8 cellular contexts compared by ENCODE assay signal in genomic region chr6:1792989-1793388, GRCh38.
A peak's percentile ranks its signal among the peaks of the same experiment; 100 is the strongest.
DNase-seq lines count a peak whose midpoint lies in the region; ATAC-seq and TF ChIP-seq lines count a peak whose summit lies in the region.

No MANE protein-coding gene starts in this region.

- no peaks in the 10 kb centered on the region for H3K36me3 ChIP-seq in HAP-1 (replicated peaks)

- H3K27me3 ChIP-seq in HAP-1 (ENCODE audit: low read depth), result no peaks in the 10 kb centered on the region

- no peak overlapping the region for H3K4me3 Mint-ChIP-seq in Calu3 (ENCODE audit: low read depth, unreplicated experiment)

- no peak overlapping the region for H3K27ac Mint-ChIP-seq in Calu3 (ENCODE audit: unreplicated experiment)

- ATAC-seq in HG02763 (IDR thresholded peaks at IDR 0.05; ENCODE audit: unreplicated experiment), result no peak

- in situ Hi-C loops in HAP-1 (cut with MboI; ENCODE audit: low sequenced_read_pairs), result no loop called here

- intact Hi-C loops in Calu3 (cut with micrococcal nuclease; ENCODE audit: unreplicated experiment), result no loop called here

- H3K9me3 Mint-ChIP-seq in Calu3 (ENCODE audit: low read depth, unreplicated experiment), result no peaks in the 10 kb centered on the region

- no peaks in the 10 kb centered on the region for H3K36me3 Mint-ChIP-seq in Calu3 (ENCODE audit: insufficient read depth, unreplicated experiment)

- no TSS peak for BruUV-seq in Calu3 (replicated peaks; lab: Mats Ljungman, UMichigan)

- no peaks in the 10 kb centered on the region for H3K27me3 Mint-ChIP-seq in Calu3 (ENCODE audit: unreplicated experiment)

- no peak overlapping the region for H3K4me3 ChIP-seq in HAP-1

- CTCF ChIA-PET in Calu3 (lab: Charles Lee), result no interaction called here

- DNase-seq in Calu3, result peak; percentile 50
- DNase-seq in HAP-1 (ENCODE audit: low spot score in 2 of 2), result peak; percentile 57 to 66
- DNase-seq in RKO (ENCODE audit: low spot score), result peak; percentile 75
- peak; percentile 48 for DNase-seq in germinal center (ENCODE audit: low spot score)
- no peak for DNase-seq in HPDE6-E6E7 (ENCODE audit: extremely low spot score)
- DNase-seq in GM03348 (ENCODE audit: low spot score), result no peak
- no peak for DNase-seq in DMS79 treated with DMSO at 0.1 percent for 48 hours (lab: John Stamatoyannopoulos, UW)

- H3K4me1 Mint-ChIP-seq in Calu3 (ENCODE audit: low read depth, unreplicated experiment), result peaks cover 21% of the 10 kb centered on the region

- no peaks in the 10 kb centered on the region for H3K9me3 ChIP-seq in HAP-1

- no peak for TF ChIP-seq CTCF in Calu3 (IDR thresholded peaks at IDR 0.05; ENCODE audit: unreplicated experiment)

- no peaks in the 10 kb centered on the region for H3K4me1 ChIP-seq in HAP-1

Comparison
In these comparisons a context has a peak if more than half of its experiments do, and no peak if none do; other contexts are left out.
1. DNase-seq: peak in Calu3 (single experiment), HAP-1 (2 of 2), RKO (single experiment) and germinal center (single experiment); none in HPDE6-E6E7 (single experiment), GM03348 (single experiment) and DMS79 treated with DMSO at 0.1 percent for 48 hours (single experiment).